15 cellular contexts compared by ENCODE assay signal in the genomic region with DNA sequence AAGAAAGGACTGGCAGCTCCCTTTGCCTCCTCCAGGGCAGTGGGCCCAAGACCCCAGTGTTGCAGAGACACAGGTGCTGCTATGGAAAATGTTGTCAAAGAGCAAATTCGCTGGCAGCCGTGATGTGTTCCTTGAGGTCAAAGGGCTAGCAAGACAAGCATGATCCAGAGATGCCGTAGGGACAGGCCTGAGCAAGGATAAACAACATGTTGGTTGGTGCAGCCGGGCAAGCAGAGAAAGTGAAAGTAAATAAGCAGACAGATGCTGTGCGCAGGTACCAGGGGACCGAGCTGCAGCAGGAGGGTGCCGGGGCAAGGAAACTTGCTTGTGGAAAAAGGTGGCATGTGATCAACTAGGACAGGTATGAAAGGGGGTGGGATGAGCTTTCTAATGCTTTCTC.
DNase-seq lines count a peak whose midpoint lies in the region; ATAC-seq, FAIRE-seq and TF ChIP-seq lines count a peak whose summit lies in the region.
"Had no signal": no experiment of that assay in that cellular context is flagged by ENCODE, and none has a peak within 500 bp of the region (broad histone marks: within the 10 kb centered on the region; RNA-seq: fewer than 3 reads in every experiment).

No MANE protein-coding gene starts in this region.

- intact Hi-C loops in left ventricle myocardium inferior (cut with micrococcal nuclease) = no loop called here

- no peak for FAIRE-seq in bronchial epithelial cell (lab: Jason Lieb, UNC)

- H3K27me3 ChIP-seq in left ventricle myocardium inferior (ENCODE audit: low read depth) (peaks cover 10% of the 10 kb centered on the region), right atrium auricular region (no peaks in the 10 kb centered on the region), bronchial epithelial cell (ENCODE audit: control insufficient read depth, insufficient read depth, low read length) (no peaks in the 10 kb centered on the region)

- DNase-seq in left ventricle myocardium inferior (no peak), right atrium auricular region (ENCODE audit: low spot score) (no peak), NCI-H2171 (lab: John Stamatoyannopoulos, UW) (peak; percentile 48), bronchial epithelial cell (ENCODE audit: low read depth) (peak; percentile 32), ureter (ENCODE audit: low spot score) (peak; percentile 59), midbrain (lab: John Stamatoyannopoulos, UW) (no peak)
- no peak for DNase-seq in stimulated activated CD4-positive, alpha-beta T cell treated with anti-CD3 and anti-CD28 coated beads, Interleukin-2, amount 100 ng/mL, for 24 hours
- DNase-seq: activated CD4-positive, CD25-positive, alpha-beta regulatory T cell treated with anti-CD3 and anti-CD28 coated beads, Interleukin-2, amount 50 U/mL, for 72 hours; activated CD8-positive, alpha-beta memory T cell treated with anti-CD3 and anti-CD28 coated beads, Interleukin-2, amount 50 U/mL, for 4 hours; activated naive CD4-positive, alpha-beta T cell treated with anti-CD3 and anti-CD28 coated beads for 36 hours; COR-L47; NCI-H524 treated with DMSO at 0.1 percent for 48 hours; SHP77; T-helper 17 cell had no signal

- H3K9me3 ChIP-seq in left ventricle myocardium inferior (replicated peaks) (no peaks in the 10 kb centered on the region), right atrium auricular region (no peaks in the 10 kb centered on the region)

- H3K36me3 ChIP-seq in left ventricle myocardium inferior (no peaks in the 10 kb centered on the region), right atrium auricular region (no peaks in the 10 kb centered on the region), bronchial epithelial cell (ENCODE audit: control insufficient read depth, insufficient read depth, low read length) (no peaks in the 10 kb centered on the region)

- H3K27ac ChIP-seq in left ventricle myocardium inferior (replicated peaks) (peak overlapping the region; percentile 61), right atrium auricular region (no peak overlapping the region)

- H3K4me3 ChIP-seq in left ventricle myocardium inferior (no peak overlapping the region), right atrium auricular region (no peak overlapping the region), bronchial epithelial cell (ENCODE audit: low read depth, low read length) (no peak overlapping the region)

- peaks cover 19% of the 10 kb centered on the region for H3K4me1 ChIP-seq in left ventricle myocardium inferior
- H3K4me1 ChIP-seq in right atrium auricular region = peaks cover 0 to 11% of the 10 kb centered on the region in 2 donors

- TF ChIP-seq CTCF in left ventricle myocardium inferior (IDR thresholded peaks at IDR 0.05; ENCODE audit: borderline replicate concordance) = no peak
- TF ChIP-seq CTCF in right atrium auricular region (IDR thresholded peaks at IDR 0.05) = no peak
- TF ChIP-seq CTCF in bronchial epithelial cell (IDR thresholded peaks at IDR 0.05; ENCODE audit: insufficient read depth, low read length, severe bottlenecking) = no peak

- ATAC-seq in GM21526 (IDR thresholded peaks at IDR 0.05; ENCODE audit: low FRiP score, unreplicated experiment) = no peak
- ATAC-seq: T-helper 17 cell had no signal

Comparison
In these comparisons a context has a peak if more than half of its experiments do, and no peak if none do; other contexts are left out.
1. DNase-seq: peak in NCI-H2171 (single experiment), bronchial epithelial cell (single experiment) and ureter (single experiment); none in left ventricle myocardium inferior (single experiment), right atrium auricular region (single experiment), midbrain (single experiment) and stimulated activated CD4-positive, alpha-beta T cell treated with anti-CD3 and anti-CD28 coated beads, Interleukin-2, amount 100 ng/mL, for 24 hours (0 of 2).